9 cellular contexts compared by ENCODE assay signal in the genomic region with DNA sequence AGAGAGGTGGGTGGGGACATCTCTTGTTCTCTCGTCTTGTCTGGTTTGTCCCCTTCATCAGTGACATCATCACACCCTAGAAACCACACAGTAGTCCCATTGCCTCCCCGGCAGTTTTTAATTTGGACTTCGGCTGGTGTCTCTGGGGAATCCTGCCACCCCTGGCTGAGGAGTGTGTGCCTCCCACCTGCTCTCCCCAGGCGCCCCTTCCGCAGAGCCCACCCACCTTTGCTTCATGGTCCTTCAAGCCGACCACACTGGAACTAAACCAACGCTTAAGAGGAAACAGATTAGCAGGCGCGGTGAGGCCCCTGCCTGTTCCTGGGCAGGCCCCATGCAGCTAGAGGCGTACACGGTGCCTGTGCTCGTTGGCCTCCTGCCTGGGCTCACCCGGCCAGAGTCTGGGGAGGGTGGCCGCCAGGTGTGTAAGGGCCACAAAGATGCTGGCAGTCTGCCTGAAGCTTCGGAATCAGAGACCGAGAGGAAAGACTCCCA.
A peak's percentile ranks its signal among the peaks of the same experiment; 100 is the strongest.
DNase-seq lines count a peak whose midpoint lies in the region; ATAC-seq and FAIRE-seq lines count a peak whose summit lies in the region.
"Had no signal": no experiment of that assay in that cellular context is flagged by ENCODE, and none has a peak within 500 bp of the region (broad histone marks: within the 10 kb centered on the region; RNA-seq: fewer than 3 reads in every experiment).

No MANE protein-coding gene starts in this region.

- no peak overlapping the region for H3K4me3 ChIP-seq in small intestine (ENCODE audit: low read depth in 1 of 2, low read length in 2 of 2)

- no peak for FAIRE-seq in small intestine (lab: Jason Lieb, UNC)

- H3K4me1 ChIP-seq in small intestine (ENCODE audit: control insufficient read depth in 2 of 2, insufficient read depth in 1 of 2, low read depth in 1 of 2, low read length in 1 of 2) = peaks cover 2 to 3% of the 10 kb centered on the region in 2 donors

- H3K9me3 ChIP-seq in small intestine (ENCODE audit: control insufficient read depth, low read depth) = no peaks in the 10 kb centered on the region

- H3K27ac ChIP-seq in small intestine (ENCODE audit: low read depth in 1 of 2, low read length in 1 of 2) = peak overlapping the region in 1 of 2 donors; percentile 79
- H3K27ac ChIP-seq: 22Rv1 had no signal

- WGBS in small intestine, 3 donors = 10 to 29% (median 15%) methylated on average over 16 of the region's 16 CpGs

- DNase-seq in DMS 273 (lab: John Stamatoyannopoulos, UW; ENCODE audit: unreplicated experiment) (peak; percentile 26), DMS 273 treated with DMSO at 0.1 percent for 48 hours (lab: John Stamatoyannopoulos, UW) (no peak), small intestine (peak; percentile 75), kidney glomerular epithelial cell (lab: John Stamatoyannopoulos, UW) (no peak), medulla oblongata (ENCODE audit: extremely low spot score) (no peak)
- DNase-seq in activated T-cell treated with anti-CD3 and anti-CD28 coated beads, Interleukin-2, amount 50 U/mL, for 48 hours = peak; percentile 53 to 61

- no peaks in the 10 kb centered on the region for H3K27me3 ChIP-seq in small intestine (ENCODE audit: control insufficient read depth in 2 of 2, insufficient read depth in 2 of 2, low read length in 2 of 2)

- ATAC-seq in HG03460 (IDR thresholded peaks at IDR 0.05; ENCODE audit: unreplicated experiment) (peak; percentile 84), GM18520 (IDR thresholded peaks at IDR 0.05; ENCODE audit: unreplicated experiment) (no peak)

- no peaks in the 10 kb centered on the region for H3K36me3 ChIP-seq in small intestine (ENCODE audit: control insufficient read depth in 2 of 2, insufficient read depth in 2 of 2, low read length in 2 of 2)

Comparison
In these comparisons a context has a peak if more than half of its experiments do, and no peak if none do; other contexts are left out.
1. DNase-seq: peak in DMS 273 (single experiment), activated T-cell treated with anti-CD3 and anti-CD28 coated beads, Interleukin-2, amount 50 U/mL, for 48 hours (2 of 2) and small intestine (single experiment); none in DMS 273 treated with DMSO at 0.1 percent for 48 hours (single experiment), kidney glomerular epithelial cell (single experiment) and medulla oblongata (single experiment).